In the genomic region with DNA sequence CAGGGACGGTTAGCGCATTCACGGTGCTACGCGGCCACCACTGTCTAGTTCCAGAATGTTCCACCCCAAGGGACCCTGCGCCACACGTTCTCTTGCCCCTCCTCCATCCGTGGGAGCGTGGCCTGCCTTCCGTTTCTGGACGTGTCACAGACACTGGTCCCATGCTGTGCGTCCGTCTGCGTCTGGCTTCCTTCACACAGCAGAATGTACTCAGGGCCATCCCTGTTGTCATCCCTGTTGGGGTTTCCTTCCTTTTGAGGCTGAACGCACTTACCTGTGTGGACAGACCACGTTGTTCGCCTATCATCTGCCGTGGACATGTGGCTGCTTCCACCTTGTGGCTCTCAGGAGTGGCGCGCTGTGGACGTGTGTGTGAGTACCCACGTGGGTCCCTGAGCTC, we compare ENCODE assay signal across 31 cellular contexts. TPM values are rescaled to one million over a fixed set of nuclear protein-coding genes. Genes with fewer than 3 reads are reported as not detected.
"Had no signal": no experiment of that assay in that cellular context is flagged by ENCODE, and none has a peak within 500 bp of the region (broad histone marks: within the 10 kb centered on the region; RNA-seq: fewer than 3 reads in every experiment).

No MANE protein-coding gene starts in this region.

- H3K27me3 Mint-ChIP-seq: activated B cell treated with CpG ODN at 0.5 μM for 24 hours; activated CD4-positive, alpha-beta memory T cell treated with anti-CD3 and anti-CD28 coated beads, Interleukin-2, amount 10 ng/mL, durations not matched to agents 7 days and 5 days; activated CD4-positive, alpha-beta T cell treated with anti-CD3 and anti-CD28 coated beads, Interleukin-2, amount 10 ng/mL, durations not matched to agents 7 days and 5 days; activated CD8-positive, alpha-beta memory T cell treated with anti-CD3 and anti-CD28 coated beads, Interleukin-2, amount 10 ng/mL, durations not matched to agents 7 days and 5 days; activated naive CD4-positive, alpha-beta T cell treated with anti-CD3 and anti-CD28 coated beads, Interleukin-2, amount 10 ng/mL, durations not matched to agents 7 days and 5 days; activated naive CD4-positive, alpha-beta T cell treated with anti-CD3 and anti-CD28 coated beads, Interleukin-2, amount 50 U/mL, for 24 hours; activated naive CD8-positive, alpha-beta T cell; activated naive CD8-positive, alpha-beta T cell treated with anti-CD3 and anti-CD28 coated beads, Interleukin-2, amount 10 ng/mL, durations not matched to agents 7 days and 5 days; activated naive CD8-positive, alpha-beta T cell treated with anti-CD3 and anti-CD28 coated beads, Interleukin-2, amount 50 U/mL, for 24 hours; activated T-cell treated with anti-CD3 and anti-CD28 coated beads, Interleukin-2, amount 50 U/mL, for 24 hours; brain; T-cell; T-helper 17 cell had no signal

- H3K9me3 Mint-ChIP-seq: activated naive CD4-positive, alpha-beta T cell treated with anti-CD3 and anti-CD28 coated beads, Interleukin-2, amount 50 U/mL, for 24 hours had no signal

- H3K4me1 Mint-ChIP-seq: activated B cell treated with CpG ODN at 0.5 μM for 24 hours; activated CD4-positive, alpha-beta memory T cell treated with anti-CD3 and anti-CD28 coated beads, Interleukin-2, amount 10 ng/mL, durations not matched to agents 7 days and 5 days; activated CD4-positive, alpha-beta T cell treated with anti-CD3 and anti-CD28 coated beads, Interleukin-2, amount 10 ng/mL, durations not matched to agents 7 days and 5 days; activated CD8-positive, alpha-beta memory T cell treated with anti-CD3 and anti-CD28 coated beads, Interleukin-2, amount 10 ng/mL, durations not matched to agents 7 days and 5 days; activated naive CD4-positive, alpha-beta T cell treated with anti-CD3 and anti-CD28 coated beads, Interleukin-2, amount 10 ng/mL, durations not matched to agents 7 days and 5 days; activated naive CD4-positive, alpha-beta T cell treated with anti-CD3 and anti-CD28 coated beads, Interleukin-2, amount 50 U/mL, for 24 hours; activated naive CD8-positive, alpha-beta T cell treated with anti-CD3 and anti-CD28 coated beads, Interleukin-2, amount 10 ng/mL, durations not matched to agents 7 days and 5 days; activated naive CD8-positive, alpha-beta T cell treated with anti-CD3 and anti-CD28 coated beads, Interleukin-2, amount 50 U/mL, for 24 hours; T-cell; T-helper 17 cell had no signal

- H3K4me3 Mint-ChIP-seq: activated B cell treated with CpG ODN at 0.5 μM for 24 hours; activated CD4-positive, alpha-beta memory T cell treated with anti-CD3 and anti-CD28 coated beads, Interleukin-2, amount 10 ng/mL, durations not matched to agents 7 days and 5 days; activated CD4-positive, alpha-beta T cell treated with anti-CD3 and anti-CD28 coated beads, Interleukin-2, amount 10 ng/mL, durations not matched to agents 7 days and 5 days; activated CD8-positive, alpha-beta memory T cell treated with anti-CD3 and anti-CD28 coated beads, Interleukin-2, amount 10 ng/mL, durations not matched to agents 7 days and 5 days; activated CD8-positive, alpha-beta T cell treated with anti-CD3 and anti-CD28 coated beads, Interleukin-2, amount 10 ng/mL, durations not matched to agents 7 days and 5 days; activated naive CD4-positive, alpha-beta T cell treated with anti-CD3 and anti-CD28 coated beads, Interleukin-2, amount 10 ng/mL, durations not matched to agents 7 days and 5 days; activated naive CD4-positive, alpha-beta T cell treated with anti-CD3 and anti-CD28 coated beads, Interleukin-2, amount 50 U/mL, for 24 hours; activated naive CD8-positive, alpha-beta T cell; activated naive CD8-positive, alpha-beta T cell treated with anti-CD3 and anti-CD28 coated beads, Interleukin-2, amount 10 ng/mL, durations not matched to agents 7 days and 5 days; activated naive CD8-positive, alpha-beta T cell treated with anti-CD3 and anti-CD28 coated beads, Interleukin-2, amount 50 U/mL, for 24 hours; activated T-cell treated with anti-CD3 and anti-CD28 coated beads, Interleukin-2, amount 50 U/mL, for 24 hours; brain; T-cell; T-helper 17 cell had no signal

- FAIRE-seq: TTC549 had no signal

- H3K36me3 Mint-ChIP-seq: T-cell had no signal

- DNase-seq: activated B cell treated with CpG ODN at 0.5 μM for 24 hours; activated CD4-positive, alpha-beta memory T cell treated with anti-CD3 and anti-CD28 coated beads, Interleukin-2, amount 10 ng/mL, durations not matched to agents 7 days and 5 days; activated CD4-positive, alpha-beta T cell treated with anti-CD3 and anti-CD28 coated beads for 4 hours; activated CD4-positive, alpha-beta T cell treated with anti-CD3 and anti-CD28 coated beads, Interleukin-2, amount 10 ng/mL, durations not matched to agents 7 days and 5 days; activated CD4-positive, alpha-beta T cell treated with anti-CD3 and anti-CD28 coated beads, Interleukin-2, amount 50 U/mL, for 48 hours; activated CD4-positive, CD25-positive, alpha-beta regulatory T cell treated with anti-CD3 and anti-CD28 coated beads, Interleukin-2, amount 50 U/mL, for 72 hours; activated CD8-positive, alpha-beta memory T cell treated with anti-CD3 and anti-CD28 coated beads for 24 hours; activated CD8-positive, alpha-beta memory T cell treated with anti-CD3 and anti-CD28 coated beads, Interleukin-2, amount 10 ng/mL, durations not matched to agents 7 days and 5 days; activated CD8-positive, alpha-beta memory T cell treated with anti-CD3 and anti-CD28 coated beads, Interleukin-2, amount 50 U/mL, for 48 hours; activated CD8-positive, alpha-beta T cell treated with anti-CD3 and anti-CD28 coated beads, Interleukin-2, amount 10 ng/mL, durations not matched to agents 7 days and 5 days; activated effector memory CD4-positive, alpha-beta T cell treated with Interleukin-2 at 50 U/mL for 16 hours; activated gamma-delta T cell; activated naive CD4-positive, alpha-beta T cell treated with anti-CD3 and anti-CD28 coated beads, Interleukin-2, amount 10 ng/mL, durations not matched to agents 7 days and 5 days; activated naive CD4-positive, alpha-beta T cell treated with Interleukin-2 at 50 U/mL for 16 hours; activated naive CD8-positive, alpha-beta T cell treated with anti-CD3 and anti-CD28 coated beads, Interleukin-2, amount 10 ng/mL, durations not matched to agents 7 days and 5 days; activated naive CD8-positive, alpha-beta T cell treated with anti-CD3 and anti-CD28 coated beads, Interleukin-2, amount 50 U/mL, for 24 hours; activated T-cell treated with anti-CD3 and anti-CD28 coated beads, Interleukin-2, amount 50 U/mL, for 24 hours; activated T-cell treated with anti-CD3 and anti-CD28 coated beads, Interleukin-2, amount 50 U/mL, for 48 hours; amygdala; aorta; central memory CD4-positive, alpha-beta T cell; cerebellar nuclear complex; T-cell; T-helper 17 cell had no signal

- H3K27ac Mint-ChIP-seq: activated B cell treated with CpG ODN at 0.5 μM for 24 hours; activated CD4-positive, alpha-beta memory T cell treated with anti-CD3 and anti-CD28 coated beads, Interleukin-2, amount 10 ng/mL, durations not matched to agents 7 days and 5 days; activated CD4-positive, alpha-beta T cell treated with anti-CD3 and anti-CD28 coated beads, Interleukin-2, amount 10 ng/mL, durations not matched to agents 7 days and 5 days; activated CD8-positive, alpha-beta memory T cell treated with anti-CD3 and anti-CD28 coated beads, Interleukin-2, amount 10 ng/mL, durations not matched to agents 7 days and 5 days; activated CD8-positive, alpha-beta T cell treated with anti-CD3 and anti-CD28 coated beads, Interleukin-2, amount 10 ng/mL, durations not matched to agents 7 days and 5 days; activated naive CD4-positive, alpha-beta T cell treated with anti-CD3 and anti-CD28 coated beads, Interleukin-2, amount 10 ng/mL, durations not matched to agents 7 days and 5 days; activated naive CD4-positive, alpha-beta T cell treated with anti-CD3 and anti-CD28 coated beads, Interleukin-2, amount 50 U/mL, for 24 hours; activated naive CD8-positive, alpha-beta T cell; activated naive CD8-positive, alpha-beta T cell treated with anti-CD3 and anti-CD28 coated beads, Interleukin-2, amount 10 ng/mL, durations not matched to agents 7 days and 5 days; activated naive CD8-positive, alpha-beta T cell treated with anti-CD3 and anti-CD28 coated beads, Interleukin-2, amount 50 U/mL, for 24 hours; activated T-cell treated with anti-CD3 and anti-CD28 coated beads, Interleukin-2, amount 50 U/mL, for 24 hours; activated T-helper 2 cell treated with anti-CD3 and anti-CD28 coated beads, Interferon-gamma antibody, Interleukin-2, Interleukin-4, amounts not matched to agents 10 μg/mL and 5 μg/mL and 100 μg/mL, durations not matched to agents 14 hours and 24 hours and 36 hours; T-cell; T-helper 17 cell had no signal

- H3K27ac ChIP-seq: VCaP had no signal

RNA-seq across cellular contexts. Expression of a gene that starts 24.9 kb away (rescaled TPM):
- total RNA-seq: activated CD4-positive, alpha-beta T cell treated with anti-CD3 and anti-CD28 coated beads, Interleukin-2, amount 10 ng/mL, durations not matched to agents 7 days and 5 days; T-helper 2 cell treated with Interferon-gamma antibody and Interleukin-4, amounts not matched to agents 100 ng/mL and 5 ng/mL, for 36 hours had no signal
